10 cellular contexts compared by ENCODE assay signal in genomic region chr6:45156075-45156474, GRCh38.
A peak's percentile ranks its signal among the peaks of the same experiment; 100 is the strongest.
DNase-seq lines count a peak whose midpoint lies in the region; ATAC-seq and TF ChIP-seq lines count a peak whose summit lies in the region.
"Had no signal": no experiment of that assay in that cellular context is flagged by ENCODE, and none has a peak within 500 bp of the region (broad histone marks: within the 10 kb centered on the region; RNA-seq: fewer than 3 reads in every experiment).

No MANE protein-coding gene starts in this region.

- DNase-seq in GM12865 (ENCODE audit: low read depth) (peak; percentile 89), T-helper 17 cell (no peak), SJCRH30 (no peak), psoas muscle (no peak), NOMO-1 treated with DMSO at 0.1 percent for 48 hours (lab: John Stamatoyannopoulos, UW; ENCODE audit: unreplicated experiment) (no peak), NCI-H1092 treated with DMSO at 0.1 percent for 48 hours (lab: John Stamatoyannopoulos, UW) (no peak)
- DNase-seq: IMR-90; stimulated activated CD8-positive, alpha-beta memory T cell treated with anti-CD3 and anti-CD28 coated beads, Interleukin-4, amount 100 ng/mL, for 48 hours had no signal

- H3K36me3 ChIP-seq in SJCRH30 (no peaks in the 10 kb centered on the region), psoas muscle (ENCODE audit: insufficient read depth in 1 of 2, low read depth in 1 of 2) (no peaks in the 10 kb centered on the region)

- H3K27ac ChIP-seq in SJCRH30 (no peak overlapping the region), psoas muscle (no peak overlapping the region)

- H3K4me1 ChIP-seq in SJCRH30 (no peaks in the 10 kb centered on the region), psoas muscle (no peaks in the 10 kb centered on the region)

- H3K4me3 ChIP-seq in GM12865 (ENCODE audit: low read depth, low read length) (no peak overlapping the region), SJCRH30 (no peak overlapping the region), psoas muscle (no peak overlapping the region)

- no peak overlapping the region for H3K4me3 Mint-ChIP-seq in T-helper 17 cell

- intact Hi-C loops in psoas muscle (cut with DNase I) = no loop called here

- peak; percentile 99 for ATAC-seq in GM19351 (IDR thresholded peaks at IDR 0.05; ENCODE audit: unreplicated experiment)
- ATAC-seq in HG03025 (IDR thresholded peaks at IDR 0.05; ENCODE audit: low FRiP score, unreplicated experiment) = peak; percentile 98
- ATAC-seq in T-helper 17 cell = peak; percentile 98
- ATAC-seq in psoas muscle = no peak

- no peaks in the 10 kb centered on the region for H3K27me3 Mint-ChIP-seq in T-helper 17 cell

- peak overlapping the region; percentile 61 for H3K27ac Mint-ChIP-seq in T-helper 17 cell

- peaks cover 2% of the 10 kb centered on the region for H3K36me3 Mint-ChIP-seq in T-helper 17 cell (ENCODE audit: low read depth)

- TF ChIP-seq CTCF in GM12865 (IDR thresholded peaks at IDR 0.05; ENCODE audit: insufficient read depth, low read depth, low read length, missing control alignments) (no peak), psoas muscle (IDR thresholded peaks at IDR 0.05) (no peak)

- peaks cover 7% of the 10 kb centered on the region for H3K4me1 Mint-ChIP-seq in T-helper 17 cell

- WGBS in psoas muscle, 3 donors = 62 to 77% (median 74%) methylated on average over 2 of the region's 2 CpGs

- H3K9me3 ChIP-seq in T-helper 17 cell (ENCODE audit: control insufficient read depth, low read length, poor library complexity, severe bottlenecking) (no peaks in the 10 kb centered on the region), SJCRH30 (replicated peaks) (no peaks in the 10 kb centered on the region), psoas muscle (no peaks in the 10 kb centered on the region)

- H3K27me3 ChIP-seq in SJCRH30 (no peaks in the 10 kb centered on the region), psoas muscle (ENCODE audit: insufficient read depth in 3 of 3, low read length in 2 of 3) (no peaks in the 10 kb centered on the region)

Comparison
In these comparisons a context has a peak if more than half of its experiments do, and no peak if none do; other contexts are left out.
1. ATAC-seq: peak in GM19351 (single experiment), HG03025 (single experiment) and T-helper 17 cell (single experiment); none in psoas muscle (0 of 4).